9 cellular contexts compared by ENCODE assay signal in the genomic region with DNA sequence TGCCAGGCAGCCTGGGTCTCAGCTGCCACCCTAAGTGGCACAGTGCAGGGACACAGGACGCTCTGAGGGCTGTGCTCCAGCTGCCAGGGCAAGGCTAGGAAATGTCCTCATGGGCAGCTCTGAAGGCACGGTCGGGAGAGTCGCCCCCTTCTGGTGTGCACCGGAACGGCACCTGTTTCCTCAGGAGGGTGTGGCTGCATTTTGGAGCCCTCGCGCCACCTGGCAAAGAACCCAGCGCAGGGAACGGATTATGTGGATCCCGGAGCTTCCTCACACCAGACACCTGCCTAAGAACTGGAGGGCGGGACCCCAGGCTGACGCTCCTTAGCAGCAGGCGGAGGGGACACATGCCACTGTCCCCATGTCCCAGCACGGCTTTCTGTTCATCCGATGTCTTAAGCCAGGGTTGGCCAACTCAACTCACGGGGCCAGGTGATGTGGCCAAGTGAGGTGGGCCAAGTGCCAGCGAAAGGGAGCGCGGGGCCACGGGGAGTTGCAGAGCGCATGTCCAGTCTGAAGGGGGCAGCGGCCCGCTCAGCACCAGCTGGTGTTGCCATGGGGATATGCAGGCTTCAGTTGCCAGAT. TPM values are rescaled to one million over a fixed set of nuclear protein-coding genes. Genes with fewer than 3 reads are reported as not detected.
DNase-seq lines count a peak whose midpoint lies in the region; ATAC-seq, FAIRE-seq and TF ChIP-seq lines count a peak whose summit lies in the region.
"Had no signal": no experiment of that assay in that cellular context is flagged by ENCODE, and none has a peak within 500 bp of the region (broad histone marks: within the 10 kb centered on the region; RNA-seq: fewer than 3 reads in every experiment).

No MANE protein-coding gene starts in this region.

- H3K4me3 ChIP-seq in DND-41 (ENCODE audit: low read depth in 1 of 2, low read length in 2 of 2): no peak overlapping the region
- no peak overlapping the region for H3K4me3 ChIP-seq in uterus

- H3K9ac ChIP-seq in DND-41 (ENCODE audit: low read depth, low read length): no peak overlapping the region

- no peaks in the 10 kb centered on the region for H3K9me3 Mint-ChIP-seq in activated naive CD8-positive, alpha-beta T cell treated with anti-CD3 and anti-CD28 coated beads, Interleukin-2, amount 50 U/mL, for 24 hours
- no peaks in the 10 kb centered on the region for H3K9me3 Mint-ChIP-seq in activated T-helper 1 cell treated with anti-CD3 and anti-CD28 coated beads, Interleukin-12 subunit alpha, Interleukin-12 subunit beta, Interleukin-2, Interleukin-4 antibody, amounts not matched to agents 30 ng/mL and 10 ng/mL and 1 ng/mL, durations not matched to agents 14 hours and 24 hours and 36 hours
- H3K9me3 Mint-ChIP-seq: T-helper 1 cell treated with Interleukin-12 subunit alpha and Interleukin-12 subunit beta and Interleukin-4 antibody, amounts not matched to agents 30 μg/mL and 1 μg/mL, for 36 hours had no signal

- no peak for TF ChIP-seq EP300 in Ishikawa (IDR thresholded peaks at IDR 0.05; ENCODE audit: borderline replicate concordance)

- H3K27me3 ChIP-seq in DND-41 (ENCODE audit: insufficient read depth, low read length, poor library complexity) (peaks cover 33% of the 10 kb centered on the region), uterus (no peaks in the 10 kb centered on the region)

- intact Hi-C loops in uterus (cut with DNase I; ENCODE audit: low total_unique reads): loop anchor here (10.0 kb wide), 1 partner anchor 1086 kb away; no protein-coding TSS in a partner anchor
- intact Hi-C loops in activated T-helper 1 cell treated with anti-CD3 and anti-CD28 coated beads, Interleukin-12 subunit alpha, Interleukin-12 subunit beta, Interleukin-2, Interleukin-4 antibody, amounts not matched to agents 30 ng/mL and 10 ng/mL and 1 ng/mL, durations not matched to agents 14 hours and 24 hours and 36 hours (cut with micrococcal nuclease): no loop called here

- H3K36me3 ChIP-seq in DND-41 (ENCODE audit: insufficient read depth, low read length) (no peaks in the 10 kb centered on the region), uterus (no peaks in the 10 kb centered on the region)

- no peaks in the 10 kb centered on the region for H3K79me2 ChIP-seq in DND-41 (ENCODE audit: insufficient read depth, low read length)

- no peaks in the 10 kb centered on the region for H3K36me3 Mint-ChIP-seq in activated naive CD8-positive, alpha-beta T cell treated with anti-CD3 and anti-CD28 coated beads, Interleukin-2, amount 50 U/mL, for 24 hours (ENCODE audit: low read depth)
- no peaks in the 10 kb centered on the region for H3K36me3 Mint-ChIP-seq in activated T-helper 1 cell treated with anti-CD3 and anti-CD28 coated beads, Interleukin-12 subunit alpha, Interleukin-12 subunit beta, Interleukin-2, Interleukin-4 antibody, amounts not matched to agents 30 ng/mL and 10 ng/mL and 1 ng/mL, durations not matched to agents 14 hours and 24 hours and 36 hours (ENCODE audit: low read depth)

- peak; percentile 39; the same call in 1 of the 2 replicates for TF ChIP-seq RAD21 in Ishikawa (IDR thresholded peaks at IDR 0.05; ENCODE audit: low read depth)

- TF ChIP-seq POLR2A in uterus (IDR thresholded peaks at IDR 0.05): no peak

- DNase-seq in DND-41 (peak; percentile 39), occipital lobe (lab: John Stamatoyannopoulos, UW) (peak; percentile 21), frontal cortex (ENCODE audit: low spot score in 2 of 2) (no peak), uterus (no peak), KG1 (lab: John Stamatoyannopoulos, UW) (no peak)
- DNase-seq in activated naive CD8-positive, alpha-beta T cell treated with anti-CD3 and anti-CD28 coated beads, Interleukin-2, amount 50 U/mL, for 24 hours: peak; percentile 52
- DNase-seq in activated T-helper 1 cell treated with anti-CD3 and anti-CD28 coated beads, Interleukin-12 subunit alpha, Interleukin-12 subunit beta, Interleukin-2, Interleukin-4 antibody, amounts not matched to agents 30 ng/mL and 10 ng/mL and 1 ng/mL, durations not matched to agents 14 hours and 24 hours and 36 hours (ENCODE audit: low spot score): no peak

- H3K27ac Mint-ChIP-seq in activated naive CD8-positive, alpha-beta T cell treated with anti-CD3 and anti-CD28 coated beads, Interleukin-2, amount 50 U/mL, for 24 hours: no peak overlapping the region
- no peak overlapping the region for H3K27ac Mint-ChIP-seq in activated T-helper 1 cell treated with anti-CD3 and anti-CD28 coated beads, Interleukin-12 subunit alpha, Interleukin-12 subunit beta, Interleukin-2, Interleukin-4 antibody, amounts not matched to agents 30 ng/mL and 10 ng/mL and 1 ng/mL, durations not matched to agents 14 hours and 24 hours and 36 hours
- H3K27ac Mint-ChIP-seq: T-helper 1 cell treated with Interleukin-12 subunit alpha and Interleukin-12 subunit beta and Interleukin-4 antibody, amounts not matched to agents 30 μg/mL and 1 μg/mL, for 36 hours had no signal

- H3K4me1 ChIP-seq in DND-41 (ENCODE audit: insufficient read depth, low read length) (no peaks in the 10 kb centered on the region; the same call in 1 of the 2 replicates), uterus (no peaks in the 10 kb centered on the region)

- H3K4me2 ChIP-seq in DND-41 (ENCODE audit: insufficient read depth, low read length): no peak overlapping the region

- no peak overlapping the region for H3K4me3 Mint-ChIP-seq in activated naive CD8-positive, alpha-beta T cell treated with anti-CD3 and anti-CD28 coated beads, Interleukin-2, amount 50 U/mL, for 24 hours
- H3K4me3 Mint-ChIP-seq in activated T-helper 1 cell treated with anti-CD3 and anti-CD28 coated beads, Interleukin-12 subunit alpha, Interleukin-12 subunit beta, Interleukin-2, Interleukin-4 antibody, amounts not matched to agents 30 ng/mL and 10 ng/mL and 1 ng/mL, durations not matched to agents 14 hours and 24 hours and 36 hours: no peak overlapping the region
- H3K4me3 Mint-ChIP-seq: T-helper 1 cell treated with Interleukin-12 subunit alpha and Interleukin-12 subunit beta and Interleukin-4 antibody, amounts not matched to agents 30 μg/mL and 1 μg/mL, for 36 hours had no signal

- no peak for FAIRE-seq in frontal cortex (lab: Jason Lieb, UNC)

- ATAC-seq in DND-41 (ENCODE audit: insufficient read depth, low read depth): peak; percentile 15; the same call in 1 of the 3 replicates
- ATAC-seq in activated naive CD8-positive, alpha-beta T cell treated with anti-CD3 and anti-CD28 coated beads, Interleukin-2, amount 50 U/mL, for 24 hours: no peak

- H3K27ac ChIP-seq in DND-41 (ENCODE audit: low read length) (no peak overlapping the region), uterus (no peak overlapping the region)

- peaks cover 15% of the 10 kb centered on the region for H3K27me3 Mint-ChIP-seq in activated naive CD8-positive, alpha-beta T cell treated with anti-CD3 and anti-CD28 coated beads, Interleukin-2, amount 50 U/mL, for 24 hours
- H3K27me3 Mint-ChIP-seq in activated T-helper 1 cell treated with anti-CD3 and anti-CD28 coated beads, Interleukin-12 subunit alpha, Interleukin-12 subunit beta, Interleukin-2, Interleukin-4 antibody, amounts not matched to agents 30 ng/mL and 10 ng/mL and 1 ng/mL, durations not matched to agents 14 hours and 24 hours and 36 hours (ENCODE audit: insufficient read depth): peaks cover 5% of the 10 kb centered on the region

- H3K9me3 ChIP-seq in DND-41 (ENCODE audit: insufficient read depth, low read length, severe bottlenecking) (no peaks in the 10 kb centered on the region), uterus (no peaks in the 10 kb centered on the region)

- no peak overlapping the region for H2AFZ ChIP-seq in DND-41 (ENCODE audit: low read depth, low read length)

- TF ChIP-seq CTCF in DND-41 (IDR thresholded peaks at IDR 0.05; ENCODE audit: borderline replicate concordance, extremely low read depth, low read length, poor library complexity, severe bottlenecking): peak; percentile 74
- no peak for TF ChIP-seq CTCF in uterus (IDR thresholded peaks at IDR 0.05)

- peaks cover 4% of the 10 kb centered on the region; the same call in 1 of the 2 replicates for H4K20me1 ChIP-seq in DND-41 (ENCODE audit: insufficient read depth, low read length)

- H3K4me1 Mint-ChIP-seq in activated naive CD8-positive, alpha-beta T cell treated with anti-CD3 and anti-CD28 coated beads, Interleukin-2, amount 50 U/mL, for 24 hours: no peaks in the 10 kb centered on the region
- H3K4me1 Mint-ChIP-seq in activated T-helper 1 cell treated with anti-CD3 and anti-CD28 coated beads, Interleukin-12 subunit alpha, Interleukin-12 subunit beta, Interleukin-2, Interleukin-4 antibody, amounts not matched to agents 30 ng/mL and 10 ng/mL and 1 ng/mL, durations not matched to agents 14 hours and 24 hours and 36 hours (ENCODE audit: low read depth): peaks cover 11% of the 10 kb centered on the region

TF ChIP-seq in Ishikawa, 13 proteins besides CTCF, POLR2A, EP300 and RAD21:
- TF ChIP-seq TAF1 (IDR thresholded peaks at IDR 0.05; ENCODE audit: low read depth) (no peak), NFIC (IDR thresholded peaks at IDR 0.05) (no peak; the same call in 1 of the 2 replicates), CREB1 (IDR thresholded peaks at IDR 0.05; ENCODE audit: low read depth) (no peak)

RNA-seq across cellular contexts. Expression of a gene that starts 5.1 kb away (rescaled TPM):
- total RNA-seq in occipital lobe (1.2 TPM), frontal cortex (1.2 TPM), uterus (not detected)
- total RNA-seq in activated T-helper 1 cell treated with anti-CD3 and anti-CD28 coated beads, Interleukin-12 subunit alpha, Interleukin-12 subunit beta, Interleukin-2, Interleukin-4 antibody, amounts not matched to agents 30 ng/mL and 10 ng/mL and 1 ng/mL, durations not matched to agents 14 hours and 24 hours and 36 hours: not detected in 2 replicates

RNA-seq across cellular contexts. Expression of a gene that starts 36.0 kb away (rescaled TPM):
- 8.4 TPM for total RNA-seq in occipital lobe
- 10.6 TPM for total RNA-seq in frontal cortex
- not detected for total RNA-seq in uterus
- total RNA-seq in activated T-helper 1 cell treated with anti-CD3 and anti-CD28 coated beads, Interleukin-12 subunit alpha, Interleukin-12 subunit beta, Interleukin-2, Interleukin-4 antibody, amounts not matched to agents 30 ng/mL and 10 ng/mL and 1 ng/mL, durations not matched to agents 14 hours and 24 hours and 36 hours: not detected in 2 replicates

Comparison
In these comparisons a context has a peak if more than half of its experiments do, and no peak if none do; other contexts are left out.
1. DNase-seq: peak in DND-41 (single experiment), activated naive CD8-positive, alpha-beta T cell treated with anti-CD3 and anti-CD28 coated beads, Interleukin-2, amount 50 U/mL, for 24 hours (single experiment) and occipital lobe (single experiment); none in frontal cortex (0 of 2), uterus (0 of 2), KG1 (single experiment) and activated T-helper 1 cell treated with anti-CD3 and anti-CD28 coated beads, Interleukin-12 subunit alpha, Interleukin-12 subunit beta, Interleukin-2, Interleukin-4 antibody, amounts not matched to agents 30 ng/mL and 10 ng/mL and 1 ng/mL, durations not matched to agents 14 hours and 24 hours and 36 hours (single experiment).